ENCODE assay signal across 11 cellular contexts in genomic region chrX:118552501-118552900, GRCh38. TPM values are rescaled to one million over a fixed set of nuclear protein-coding genes. Genes with fewer than 3 reads are reported as not detected.
DNase-seq lines count a peak whose midpoint lies in the region; ATAC-seq and TF ChIP-seq lines count a peak whose summit lies in the region.
"Had no signal": no experiment of that assay in that cellular context is flagged by ENCODE, and none has a peak within 500 bp of the region (broad histone marks: within the 10 kb centered on the region; RNA-seq: fewer than 3 reads in every experiment).

No MANE protein-coding gene starts in this region.

- TF ChIP-seq CTCF in lower lobe of right lung (IDR thresholded peaks at IDR 0.05) (no peak), chondrocyte (IDR thresholded peaks at IDR 0.05) (no peak), thyroid gland (IDR thresholded peaks at IDR 0.05) (no peak)

- TF ChIP-seq POLR2A in thyroid gland (IDR thresholded peaks at IDR 0.05), result no peak

- WGBS in thyroid gland, 2 donors, result 80 to 100% methylated on average over 2 of the region's 4 CpGs

- H3K27me3 Mint-ChIP-seq in chondrocyte (ENCODE audit: low read depth), result no peaks in the 10 kb centered on the region

- H3K9me3 ChIP-seq in lower lobe of right lung (no peaks in the 10 kb centered on the region), thyroid gland (no peaks in the 10 kb centered on the region)
- H3K9me3 ChIP-seq: ovary had no signal

- DNase-seq in CD1c-positive myeloid dendritic cell (ENCODE audit: extremely low spot score) (peak; percentile 38), HK-2 (ENCODE audit: unreplicated experiment) (peak; percentile 25), amniotic epithelial cell (ENCODE audit: low read depth) (peak; percentile 87), lower lobe of right lung (peak; percentile 48), chondrocyte (ENCODE audit: low spot score) (no peak), NCI-H146 (lab: John Stamatoyannopoulos, UW) (no peak), thyroid gland (no peak)
- DNase-seq: NCI-H510A, ovary had no signal

- H3K27ac ChIP-seq in lower lobe of right lung (no peak overlapping the region), thyroid gland (no peak overlapping the region)
- H3K27ac ChIP-seq: ovary had no signal

- H3K27me3 ChIP-seq in lower lobe of right lung (ENCODE audit: low read depth) (no peaks in the 10 kb centered on the region), thyroid gland (no peaks in the 10 kb centered on the region)
- H3K27me3 ChIP-seq: ovary had no signal

- H3K4me3 ChIP-seq in lower lobe of right lung (no peak overlapping the region), thyroid gland (replicated peaks in 1 of 3) (no peak overlapping the region)
- H3K4me3 ChIP-seq: ovary had no signal

- H3K4me1 ChIP-seq in lower lobe of right lung (no peaks in the 10 kb centered on the region), thyroid gland (peaks cover 0 to 6% of the 10 kb centered on the region in 2 donors)

- peaks cover 9% of the 10 kb centered on the region for H3K4me1 Mint-ChIP-seq in chondrocyte (ENCODE audit: low read depth)

- H3K9me3 Mint-ChIP-seq in chondrocyte (ENCODE audit: low read depth), result no peaks in the 10 kb centered on the region
- H3K9me3 Mint-ChIP-seq: T-helper 2 cell treated with Interferon-gamma antibody and Interleukin-4, amounts not matched to agents 5 μg/mL and 100 μg/mL, for 36 hours had no signal

- H3K4me3 Mint-ChIP-seq in chondrocyte (ENCODE audit: unreplicated experiment), result no peak overlapping the region
- H3K4me3 Mint-ChIP-seq: T-helper 2 cell treated with Interferon-gamma antibody and Interleukin-4, amounts not matched to agents 5 μg/mL and 100 μg/mL, for 36 hours had no signal

- H3K36me3 ChIP-seq in lower lobe of right lung, result peaks cover 6% of the 10 kb centered on the region
- no peaks in the 10 kb centered on the region for H3K36me3 ChIP-seq in thyroid gland
- H3K36me3 ChIP-seq: ovary had no signal

- H3K36me3 Mint-ChIP-seq in chondrocyte (ENCODE audit: low read depth), result peaks cover 2% of the 10 kb centered on the region

- H3K27ac Mint-ChIP-seq in chondrocyte (ENCODE audit: unreplicated experiment), result no peak overlapping the region
- H3K27ac Mint-ChIP-seq: T-helper 2 cell treated with Interferon-gamma antibody and Interleukin-4, amounts not matched to agents 5 μg/mL and 100 μg/mL, for 36 hours had no signal

- intact Hi-C loops in lower lobe of right lung (cut with DNase I), result no loop called here
- intact Hi-C loops in thyroid gland (cut with DNase I), result no loop called here

- ATAC-seq in lower lobe of right lung (peak; percentile 75 to 87), GM18907 (IDR thresholded peaks at IDR 0.05; ENCODE audit: unreplicated experiment) (no peak)

RNA-seq across cellular contexts. Expression of gene DOCK11, which starts 56.9 kb away (rescaled TPM):
- total RNA-seq in lower lobe of right lung (76.2 TPM), chondrocyte (13.7 to 25.0 TPM (median 22.1 TPM) in 3 replicates), thyroid gland (10 to 100 TPM; 36.0 to 50.0 (median 41.1) TPM)

Comparison
In these comparisons a context has a peak if more than half of its experiments do, and no peak if none do; other contexts are left out.
1. DNase-seq: peak in CD1c-positive myeloid dendritic cell (single experiment), HK-2 (single experiment), amniotic epithelial cell (single experiment) and lower lobe of right lung (single experiment); none in chondrocyte (single experiment), NCI-H146 (single experiment) and thyroid gland (0 of 2).